In genomic region chr20:60053125-60053812, GRCh38 we compare ENCODE assay signal across 1 cellular context.
TF ChIP-seq lines count a peak whose summit lies in the region.

No MANE protein-coding gene starts in this region.

TF ChIP-seq in HepG2, 621 proteins besides CTCF, POLR2A, EP300 and RAD21 (continued from another document and continues in another):
- no peak for TF ChIP-seq PCBP1 (IDR thresholded peaks at IDR 0.05; ENCODE audit: borderline replicate concordance, low read depth, low read length)
- no peak for TF ChIP-seq HOXA9 (CRISPR knock-in tag; IDR thresholded peaks at IDR 0.05; ENCODE audit: borderline replicate concordance)
- TF ChIP-seq MBD4 (IDR thresholded peaks at IDR 0.05; ENCODE audit: borderline replicate concordance, low read length) = no peak
- no peak for TF ChIP-seq HNRNPLL (IDR thresholded peaks at IDR 0.05; ENCODE audit: low read depth, low read length, poor library complexity, severe bottlenecking)
- no peak for TF ChIP-seq MAF1 (CRISPR knock-in tag; IDR thresholded peaks at IDR 0.05; ENCODE audit: borderline replicate concordance)
- no peak for TF ChIP-seq SP140L (CRISPR knock-in tag; IDR thresholded peaks at IDR 0.05; ENCODE audit: borderline replicate concordance)
- TF ChIP-seq POLR2AphosphoS2 (IDR thresholded peaks at IDR 0.05; ENCODE audit: low read depth, low read length) = no peak
- TF ChIP-seq RFXAP (CRISPR knock-in tag; IDR thresholded peaks at IDR 0.05; ENCODE audit: borderline replicate concordance) = no peak
- TF ChIP-seq ZMYM4 (CRISPR knock-in tag; IDR thresholded peaks at IDR 0.05) = no peak
- TF ChIP-seq FOXP4 (CRISPR knock-in tag; IDR thresholded peaks at IDR 0.05) = peak; percentile 71
- TF ChIP-seq SOX6 (IDR thresholded peaks at IDR 0.05) = no peak
- peak; percentile 50; the same call in 1 of the 2 replicates for TF ChIP-seq SOX6 (CRISPR knock-in tag; IDR thresholded peaks at IDR 0.05)
- TF ChIP-seq ZNF576 (CRISPR knock-in tag; IDR thresholded peaks at IDR 0.05) = no peak
- TF ChIP-seq HOXD1 (CRISPR knock-in tag; IDR thresholded peaks at IDR 0.05) = no peak
- no peak for TF ChIP-seq ZFYVE20 (CRISPR knock-in tag; IDR thresholded peaks at IDR 0.05; ENCODE audit: borderline replicate concordance, low read depth)
- no peak for TF ChIP-seq IKZF5 (CRISPR knock-in tag; IDR thresholded peaks at IDR 0.05)
- TF ChIP-seq TP53 (CRISPR knock-in tag; conservative IDR thresholded peaks at IDR 0.05) = no peak
- peak; percentile 67 for TF ChIP-seq GABPB1 (CRISPR knock-in tag; IDR thresholded peaks at IDR 0.05)
- no peak for TF ChIP-seq DRAP1 (CRISPR knock-in tag; IDR thresholded peaks at IDR 0.05)
- TF ChIP-seq CERS6 (CRISPR knock-in tag; IDR thresholded peaks at IDR 0.05) = no peak
- no peak for TF ChIP-seq CENPBD1 (CRISPR knock-in tag; IDR thresholded peaks at IDR 0.05; ENCODE audit: borderline replicate concordance, low read depth)
- TF ChIP-seq ZNF776 (CRISPR knock-in tag; IDR thresholded peaks at IDR 0.05) = no peak
- TF ChIP-seq ZKSCAN8 (CRISPR knock-in tag; IDR thresholded peaks at IDR 0.05; ENCODE audit: borderline replicate concordance) = no peak
- no peak for TF ChIP-seq ZNF703 (CRISPR knock-in tag; IDR thresholded peaks at IDR 0.05; ENCODE audit: borderline replicate concordance)
- no peak for TF ChIP-seq ZC3H13 (CRISPR knock-in tag; IDR thresholded peaks at IDR 0.05)
- TF ChIP-seq AGO2 (optimal IDR thresholded peaks at IDR 0.05; ENCODE audit: low read depth, low read length) = no peak
- no peak for TF ChIP-seq ZNF441 (CRISPR knock-in tag; IDR thresholded peaks at IDR 0.05; ENCODE audit: borderline replicate concordance)
- TF ChIP-seq PAX8 (CRISPR knock-in tag; IDR thresholded peaks at IDR 0.05; ENCODE audit: borderline replicate concordance) = no peak
- peak; percentile 90 for TF ChIP-seq FOXA3 (CRISPR knock-in tag; IDR thresholded peaks at IDR 0.05)
- no peak for TF ChIP-seq RAD51 (IDR thresholded peaks at IDR 0.05; ENCODE audit: borderline replicate concordance)
- no peak for TF ChIP-seq ARID2 (CRISPR knock-in tag; IDR thresholded peaks at IDR 0.05; ENCODE audit: borderline replicate concordance)
- peak; percentile 35; the same call in 1 of the 2 replicates for TF ChIP-seq ARID5B (CRISPR knock-in tag; IDR thresholded peaks at IDR 0.05)
- no peak for TF ChIP-seq MYNN (CRISPR knock-in tag; IDR thresholded peaks at IDR 0.05; ENCODE audit: low read depth)
- no peak for TF ChIP-seq NFKBIZ (CRISPR knock-in tag; IDR thresholded peaks at IDR 0.05)
- TF ChIP-seq MXD4 (CRISPR knock-in tag; IDR thresholded peaks at IDR 0.05) = no peak
- no peak for TF ChIP-seq TSC22D2 (CRISPR knock-in tag; IDR thresholded peaks at IDR 0.05; ENCODE audit: borderline replicate concordance)
- TF ChIP-seq ZNF205 (CRISPR knock-in tag; IDR thresholded peaks at IDR 0.05) = no peak
- no peak for TF ChIP-seq FIP1L1 (IDR thresholded peaks at IDR 0.05; ENCODE audit: borderline replicate concordance, insufficient read depth, low read depth, low read length)
- no peak for TF ChIP-seq FOXP1 (IDR thresholded peaks at IDR 0.05)
- TF ChIP-seq FOXP1 (CRISPR knock-in tag; IDR thresholded peaks at IDR 0.05) = peak; percentile 82
- TF ChIP-seq RERE (CRISPR knock-in tag; IDR thresholded peaks at IDR 0.05; ENCODE audit: low read depth) = peak; percentile 86; the same call in 1 of the 2 replicates
- no peak for TF ChIP-seq REL (CRISPR knock-in tag; conservative IDR thresholded peaks at IDR 0.05)
- no peak for TF ChIP-seq FOXA1 (IDR thresholded peaks at IDR 0.05)
- peak; percentile 69; the same call in 1 of the 2 replicates for TF ChIP-seq FOXA1 (CRISPR knock-in tag; IDR thresholded peaks at IDR 0.05)
- no peak for TF ChIP-seq MED13 (CRISPR knock-in tag; IDR thresholded peaks at IDR 0.05)
- TF ChIP-seq POLR2AphosphoS5 (IDR thresholded peaks at IDR 0.05; ENCODE audit: low read depth, low read length) = no peak
- no peak for TF ChIP-seq MTF2 (CRISPR knock-in tag; IDR thresholded peaks at IDR 0.05; ENCODE audit: borderline replicate concordance)
- no peak for TF ChIP-seq ZNF660 (CRISPR knock-in tag; IDR thresholded peaks at IDR 0.05; ENCODE audit: borderline replicate concordance, low read depth)
- peak; percentile 62 for TF ChIP-seq SALL1 (CRISPR knock-in tag; IDR thresholded peaks at IDR 0.05)
- peak; percentile 42; the same call in 1 of the 2 replicates for TF ChIP-seq MAX (IDR thresholded peaks at IDR 0.05)
- no peak for TF ChIP-seq EEA1 (CRISPR knock-in tag; IDR thresholded peaks at IDR 0.05; ENCODE audit: borderline replicate concordance)
- no peak for TF ChIP-seq ZNF33B (CRISPR knock-in tag; IDR thresholded peaks at IDR 0.05)
